8 cellular contexts compared by ENCODE assay signal in the genomic region with DNA sequence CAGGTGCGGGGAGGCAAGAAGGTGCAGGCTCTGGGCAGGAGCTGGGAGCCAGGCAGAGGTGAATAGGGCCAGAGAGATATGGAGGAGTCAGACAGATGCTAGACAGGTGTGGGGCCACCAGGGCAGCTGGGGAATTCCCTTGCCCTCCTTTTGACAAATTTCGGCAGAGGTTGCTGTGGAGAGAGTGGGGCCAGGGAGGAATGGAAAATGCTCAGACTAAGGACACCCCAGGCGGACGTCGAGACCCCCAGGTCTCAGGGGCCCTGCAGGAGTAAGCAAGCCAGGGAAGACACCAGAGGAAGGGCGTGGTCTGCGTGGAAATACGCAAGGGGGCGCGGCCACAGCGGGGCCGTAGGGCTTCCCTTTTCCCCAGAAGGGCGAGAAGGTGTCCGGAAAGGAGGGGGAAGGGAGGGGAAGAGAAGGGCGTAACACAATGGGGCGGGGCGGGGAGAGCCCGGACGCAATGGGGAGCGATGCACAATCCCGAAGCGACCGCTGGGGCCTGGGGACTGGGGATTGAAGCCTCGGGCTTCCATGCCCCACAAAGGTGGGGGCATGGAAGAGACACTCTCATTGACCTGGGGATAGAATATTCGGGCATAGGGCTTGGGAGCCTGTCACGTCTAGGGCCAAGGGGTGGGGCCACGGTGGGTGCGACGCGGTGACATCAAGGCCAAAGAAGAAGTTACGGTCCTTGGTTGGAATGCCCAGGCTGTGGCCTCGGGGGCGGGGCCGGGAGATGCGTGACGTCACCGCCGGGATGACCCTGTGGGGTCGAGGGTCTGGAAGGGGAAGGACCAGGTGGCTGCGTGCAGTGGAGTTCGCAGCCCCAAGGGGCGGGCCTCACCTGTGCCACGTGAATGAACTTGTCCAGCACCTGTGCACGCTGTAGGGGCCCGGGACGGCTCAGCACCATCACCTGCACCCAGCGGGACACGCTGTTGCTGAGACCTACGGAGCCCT. TPM values are rescaled to one million over a fixed set of nuclear protein-coding genes. Genes with fewer than 3 reads are reported as not detected.
DNase-seq lines count a peak whose midpoint lies in the region; ATAC-seq, FAIRE-seq and TF ChIP-seq lines count a peak whose summit lies in the region.
"Had no signal": no experiment of that assay in that cellular context is flagged by ENCODE, and none has a peak within 500 bp of the region (broad histone marks: within the 10 kb centered on the region; RNA-seq: fewer than 3 reads in every experiment).

No MANE protein-coding gene starts in this region.

- peak overlapping the region; percentile 84 for H3K4me3 Mint-ChIP-seq in activated T-helper 1 cell treated with anti-CD3 and anti-CD28 coated beads, Interleukin-12 subunit alpha, Interleukin-12 subunit beta, Interleukin-2, Interleukin-4 antibody, amounts not matched to agents 30 ng/mL and 10 ng/mL and 1 ng/mL, durations not matched to agents 14 hours and 24 hours and 36 hours

- no peak for TF ChIP-seq POLR2A in sigmoid colon (IDR thresholded peaks at IDR 0.05)

- H3K4me3 ChIP-seq in sigmoid colon: peak overlapping the region in 3 of 4 donors; percentile 5 to 19 (median 14)

- no peaks in the 10 kb centered on the region for H3K9me3 Mint-ChIP-seq in activated T-helper 1 cell treated with anti-CD3 and anti-CD28 coated beads, Interleukin-12 subunit alpha, Interleukin-12 subunit beta, Interleukin-2, Interleukin-4 antibody, amounts not matched to agents 30 ng/mL and 10 ng/mL and 1 ng/mL, durations not matched to agents 14 hours and 24 hours and 36 hours

- TF ChIP-seq CTCF in sigmoid colon (IDR thresholded peaks at IDR 0.05): no peak

- H3K27ac Mint-ChIP-seq in activated T-helper 1 cell treated with anti-CD3 and anti-CD28 coated beads, Interleukin-12 subunit alpha, Interleukin-12 subunit beta, Interleukin-2, Interleukin-4 antibody, amounts not matched to agents 30 ng/mL and 10 ng/mL and 1 ng/mL, durations not matched to agents 14 hours and 24 hours and 36 hours: peak overlapping the region; percentile 80

- FAIRE-seq in GM18507 (lab: Jason Lieb, UNC) (peak; percentile 88), urothelium cell line (lab: Jason Lieb, UNC) (no peak)

- H3K27ac ChIP-seq in sigmoid colon: no peak overlapping the region
- H3K27ac ChIP-seq: tibial nerve had no signal

- DNase-seq in GM18507 (ENCODE audit: extremely low spot score, insufficient read length, low read depth): no peak
- peak; percentile 89 for DNase-seq in NCI-H82 (lab: John Stamatoyannopoulos, UW)
- DNase-seq in activated T-helper 1 cell treated with anti-CD3 and anti-CD28 coated beads, Interleukin-12 subunit alpha, Interleukin-12 subunit beta, Interleukin-2, Interleukin-4 antibody, amounts not matched to agents 30 ng/mL and 10 ng/mL and 1 ng/mL, durations not matched to agents 14 hours and 24 hours and 36 hours (ENCODE audit: low spot score): peak; percentile 68
- peak; percentile 78 for DNase-seq in left ventricle myocardium superior
- peak; percentile 80 for DNase-seq in sigmoid colon
- DNase-seq in urothelium cell line (ENCODE audit: low spot score): no peak

- intact Hi-C loops in activated T-helper 1 cell treated with anti-CD3 and anti-CD28 coated beads, Interleukin-12 subunit alpha, Interleukin-12 subunit beta, Interleukin-2, Interleukin-4 antibody, amounts not matched to agents 30 ng/mL and 10 ng/mL and 1 ng/mL, durations not matched to agents 14 hours and 24 hours and 36 hours (cut with micrococcal nuclease): loop anchor here (1.0 kb wide), 1 partner anchor 15 kb away; the partner anchor contains the start of gene FAM98C
- intact Hi-C loops in left ventricle myocardium superior (cut with micrococcal nuclease) (no loop called here), sigmoid colon (cut with DNase I) (no loop called here)

- no peak for TF ChIP-seq EP300 in sigmoid colon (IDR thresholded peaks at IDR 0.05)

- no peaks in the 10 kb centered on the region for H3K9me3 ChIP-seq in sigmoid colon
- H3K9me3 ChIP-seq: tibial nerve had no signal

- 5 to 11% methylated on average over 49 of the region's 49 CpGs for WGBS in sigmoid colon, 2 donors

- H3K4me1 Mint-ChIP-seq in activated T-helper 1 cell treated with anti-CD3 and anti-CD28 coated beads, Interleukin-12 subunit alpha, Interleukin-12 subunit beta, Interleukin-2, Interleukin-4 antibody, amounts not matched to agents 30 ng/mL and 10 ng/mL and 1 ng/mL, durations not matched to agents 14 hours and 24 hours and 36 hours (ENCODE audit: low read depth): peaks cover 26% of the 10 kb centered on the region

- H3K27me3 Mint-ChIP-seq in activated T-helper 1 cell treated with anti-CD3 and anti-CD28 coated beads, Interleukin-12 subunit alpha, Interleukin-12 subunit beta, Interleukin-2, Interleukin-4 antibody, amounts not matched to agents 30 ng/mL and 10 ng/mL and 1 ng/mL, durations not matched to agents 14 hours and 24 hours and 36 hours (ENCODE audit: insufficient read depth): no peaks in the 10 kb centered on the region

- ATAC-seq in left ventricle myocardium superior: peak; percentile 89
- no peak for ATAC-seq in HG02798 (IDR thresholded peaks at IDR 0.05; ENCODE audit: poor library complexity, unreplicated experiment)

- peaks cover 4 to 38% (median 16%) of the 10 kb centered on the region in 3 donors for H3K27me3 ChIP-seq in sigmoid colon

- no peaks in the 10 kb centered on the region for H3K36me3 ChIP-seq in sigmoid colon

- H3K36me3 Mint-ChIP-seq in activated T-helper 1 cell treated with anti-CD3 and anti-CD28 coated beads, Interleukin-12 subunit alpha, Interleukin-12 subunit beta, Interleukin-2, Interleukin-4 antibody, amounts not matched to agents 30 ng/mL and 10 ng/mL and 1 ng/mL, durations not matched to agents 14 hours and 24 hours and 36 hours (ENCODE audit: low read depth): no peaks in the 10 kb centered on the region

- H3K4me1 ChIP-seq in sigmoid colon: peaks cover 0 to 11% (median 7%) of the 10 kb centered on the region in 4 donors

RNA-seq across cellular contexts. Expression of gene RASGRP4, which starts 8.2 kb away (rescaled TPM):
- 1.5 and 1.8 TPM in 2 replicates for total RNA-seq in activated T-helper 1 cell treated with anti-CD3 and anti-CD28 coated beads, Interleukin-12 subunit alpha, Interleukin-12 subunit beta, Interleukin-2, Interleukin-4 antibody, amounts not matched to agents 30 ng/mL and 10 ng/mL and 1 ng/mL, durations not matched to agents 14 hours and 24 hours and 36 hours
- 1.2 TPM for total RNA-seq in left ventricle myocardium superior
- total RNA-seq in sigmoid colon: 1 to 10 TPM; 2.5 to 3.6 (median 3.2) TPM
- 1 to 10 TPM in 1 of 3 donors, under 1 TPM in 2; 0.69 to 3.6 (median 0.90) TPM for polyA plus RNA-seq in sigmoid colon

RNA-seq across cellular contexts. Expression of gene FAM98C, which starts 14.9 kb away (rescaled TPM):
- 26.6 and 27.5 TPM in 2 replicates for total RNA-seq in activated T-helper 1 cell treated with anti-CD3 and anti-CD28 coated beads, Interleukin-12 subunit alpha, Interleukin-12 subunit beta, Interleukin-2, Interleukin-4 antibody, amounts not matched to agents 30 ng/mL and 10 ng/mL and 1 ng/mL, durations not matched to agents 14 hours and 24 hours and 36 hours
- 11.9 TPM for total RNA-seq in left ventricle myocardium superior
- total RNA-seq in sigmoid colon: 10 to 100 TPM; 17.2 to 27.2 (median 18.6) TPM
- polyA plus RNA-seq in sigmoid colon: 10 to 100 TPM; 26.1 to 30.0 (median 27.0) TPM

RNA-seq across cellular contexts. Expression of gene RYR1, which starts 15.7 kb away (rescaled TPM):
- 2.6 and 3.8 TPM in 2 replicates for total RNA-seq in activated T-helper 1 cell treated with anti-CD3 and anti-CD28 coated beads, Interleukin-12 subunit alpha, Interleukin-12 subunit beta, Interleukin-2, Interleukin-4 antibody, amounts not matched to agents 30 ng/mL and 10 ng/mL and 1 ng/mL, durations not matched to agents 14 hours and 24 hours and 36 hours
- total RNA-seq in left ventricle myocardium superior (1.1 TPM), sigmoid colon (1 to 10 TPM in 3 of 4 donors, under 1 TPM in 1; 0.71 to 4.1 (median 2.0) TPM)
- under 1 TPM; under 0.01 to 0.85 (median under 0.01) TPM for polyA plus RNA-seq in sigmoid colon

RNA-seq across cellular contexts. Expression of gene SPRED3, which starts 29.3 kb away (rescaled TPM):
- total RNA-seq in activated T-helper 1 cell treated with anti-CD3 and anti-CD28 coated beads, Interleukin-12 subunit alpha, Interleukin-12 subunit beta, Interleukin-2, Interleukin-4 antibody, amounts not matched to agents 30 ng/mL and 10 ng/mL and 1 ng/mL, durations not matched to agents 14 hours and 24 hours and 36 hours: 2.2 and 2.6 TPM in 2 replicates
- 0.10 TPM for total RNA-seq in left ventricle myocardium superior
- 1 to 10 TPM in 1 of 4 donors, under 1 TPM in 2, not detected in 1; 0.27 to 1.5 (median 0.36) TPM for total RNA-seq in sigmoid colon
- under 1 TPM in 2 of 3 donors, not detected in 1; under 0.01 to 0.47 TPM for polyA plus RNA-seq in sigmoid colon

RNA-seq across cellular contexts. Expression of gene GGN, which starts 30.0 kb away (rescaled TPM):
- total RNA-seq in activated T-helper 1 cell treated with anti-CD3 and anti-CD28 coated beads, Interleukin-12 subunit alpha, Interleukin-12 subunit beta, Interleukin-2, Interleukin-4 antibody, amounts not matched to agents 30 ng/mL and 10 ng/mL and 1 ng/mL, durations not matched to agents 14 hours and 24 hours and 36 hours: 0.17 and 0.39 TPM in 2 replicates
- total RNA-seq in left ventricle myocardium superior (0.15 TPM), sigmoid colon (not detected)
- polyA plus RNA-seq in sigmoid colon: under 1 TPM in 1 of 3 donors, not detected in 2; 0.28 TPM
- total RNA-seq: tibial nerve had no signal

Comparison
In these comparisons a context has a peak if more than half of its experiments do, and no peak if none do; other contexts are left out.
1. DNase-seq: peak in NCI-H82 (single experiment), activated T-helper 1 cell treated with anti-CD3 and anti-CD28 coated beads, Interleukin-12 subunit alpha, Interleukin-12 subunit beta, Interleukin-2, Interleukin-4 antibody, amounts not matched to agents 30 ng/mL and 10 ng/mL and 1 ng/mL, durations not matched to agents 14 hours and 24 hours and 36 hours (single experiment), left ventricle myocardium superior (single experiment) and sigmoid colon (single experiment); none in GM18507 (single experiment) and urothelium cell line (single experiment).